ENCODE assay signal across 22 cellular contexts in genomic region chr1:31803610-31804009, GRCh38. TPM values are rescaled to one million over a fixed set of nuclear protein-coding genes. Genes with fewer than 3 reads are reported as not detected.
"Had no signal": no experiment of that assay in that cellular context is flagged by ENCODE, and none has a peak within 500 bp of the region (broad histone marks: within the 10 kb centered on the region; RNA-seq: fewer than 3 reads in every experiment).

No MANE protein-coding gene starts in this region.

- H3K4me3 ChIP-seq: body of pancreas, cardiac muscle cell had no signal

- H3K9ac ChIP-seq: parathyroid adenoma had no signal

- H3K27ac Mint-ChIP-seq: activated naive CD4-positive, alpha-beta T cell treated with anti-CD3 and anti-CD28 coated beads, Interleukin-2, amount 10 ng/mL, durations not matched to agents 7 days and 5 days; activated naive CD8-positive, alpha-beta T cell treated with anti-CD3 and anti-CD28 coated beads, Interleukin-2, amount 50 U/mL, for 24 hours; dendritic cell treated with granulocyte-macrophage colony-stimulating factor and Interleukin-4, amounts not matched to agents 40 ng/mL and 50 ng/mL, for 4 days; nephron; stimulated activated naive B cell treated with anti-CD40 and anti-IgM and Interleukin-4, amounts not matched to agents 10 μg/mL and 1 μg/mL and 100 μg/mL, for 72 hours had no signal

- H3K4me1 ChIP-seq: body of pancreas, parathyroid adenoma had no signal

- H3K4me3 Mint-ChIP-seq: activated naive CD4-positive, alpha-beta T cell treated with anti-CD3 and anti-CD28 coated beads, Interleukin-2, amount 10 ng/mL, durations not matched to agents 7 days and 5 days; dendritic cell treated with granulocyte-macrophage colony-stimulating factor and Interleukin-4, amounts not matched to agents 40 ng/mL and 50 ng/mL, for 4 days; nephron; stimulated activated naive B cell treated with anti-CD40 and anti-IgM and Interleukin-4, amounts not matched to agents 10 μg/mL and 1 μg/mL and 100 μg/mL, for 72 hours; T-helper 17 cell had no signal

- H3K27me3 Mint-ChIP-seq: activated naive CD8-positive, alpha-beta T cell treated with anti-CD3 and anti-CD28 coated beads, Interleukin-2, amount 50 U/mL, for 24 hours; stimulated activated naive B cell treated with anti-CD40 and anti-IgM and Interleukin-4, amounts not matched to agents 10 μg/mL and 1 μg/mL and 100 μg/mL, for 72 hours had no signal

- H3K9me3 Mint-ChIP-seq: activated naive CD4-positive, alpha-beta T cell treated with anti-CD3 and anti-CD28 coated beads, Interleukin-2, amount 10 ng/mL, durations not matched to agents 7 days and 5 days; activated naive CD8-positive, alpha-beta T cell treated with anti-CD3 and anti-CD28 coated beads, Interleukin-2, amount 50 U/mL, for 24 hours; dendritic cell treated with granulocyte-macrophage colony-stimulating factor and Interleukin-4, amounts not matched to agents 40 ng/mL and 50 ng/mL, for 4 days; nephron; stimulated activated naive B cell treated with anti-CD40 and anti-IgM and Interleukin-4, amounts not matched to agents 10 μg/mL and 1 μg/mL and 100 μg/mL, for 72 hours had no signal

- H3K36me3 ChIP-seq: cardiac muscle cell, heart left ventricle, neutrophil, tibial artery had no signal

- DNase-seq: activated CD4-positive, alpha-beta T cell treated with anti-CD3 and anti-CD28 coated beads for 4 hours; activated CD4-positive, alpha-beta T cell treated with anti-CD3 and anti-CD28 coated beads, Interleukin-2, amount 50 U/mL, for 48 hours; activated CD4-positive, CD25-positive, alpha-beta regulatory T cell; activated effector memory CD4-positive, alpha-beta T cell treated with Interleukin-2 at 50 U/mL for 16 hours; activated naive CD4-positive, alpha-beta T cell treated with anti-CD3 and anti-CD28 coated beads, Interleukin-2, amount 10 ng/mL, durations not matched to agents 7 days and 5 days; activated naive CD8-positive, alpha-beta T cell treated with anti-CD3 and anti-CD28 coated beads, Interleukin-2, amount 50 U/mL, for 24 hours; anterior cingulate cortex; body of pancreas; effector CD8-positive, alpha-beta T cell; heart left ventricle; small intestine; stimulated activated CD4-positive, alpha-beta T cell treated with anti-CD3 and anti-CD28 coated beads, Interleukin-15, amount 100 ng/mL, for 24 hours; stimulated activated naive B cell treated with anti-CD40 and anti-IgM and Interleukin-4, amounts not matched to agents 10 μg/mL and 1 μg/mL and 100 μg/mL, for 72 hours; T-helper 17 cell had no signal

- H3K9me3 ChIP-seq: body of pancreas, heart left ventricle, neutrophil, tibial artery had no signal

- H3K27me3 ChIP-seq: body of pancreas, cardiac muscle cell, heart left ventricle, neutrophil, tibial artery had no signal

- ATAC-seq: activated naive CD8-positive, alpha-beta T cell treated with anti-CD3 and anti-CD28 coated beads, Interleukin-2, amount 50 U/mL, for 24 hours; body of pancreas; esophagus mucosa; heart left ventricle; stimulated activated naive B cell treated with anti-CD40 and anti-IgM and Interleukin-4, amounts not matched to agents 10 μg/mL and 1 μg/mL and 100 μg/mL, for 72 hours; T-helper 17 cell had no signal

- H3K36me3 Mint-ChIP-seq: activated naive CD4-positive, alpha-beta T cell treated with anti-CD3 and anti-CD28 coated beads, Interleukin-2, amount 10 ng/mL, durations not matched to agents 7 days and 5 days; stimulated activated naive B cell treated with anti-CD40 and anti-IgM and Interleukin-4, amounts not matched to agents 10 μg/mL and 1 μg/mL and 100 μg/mL, for 72 hours had no signal

- H3K27ac ChIP-seq: body of pancreas, cardiac muscle cell, neutrophil, parathyroid adenoma, tibial artery had no signal

RNA-seq across cellular contexts. Expression of gene SPOCD1, which starts 12.2 kb away (rescaled TPM):
- total RNA-seq: activated CD8-positive, alpha-beta memory T cell treated with anti-CD3 and anti-CD28 coated beads for 36 hours had no signal
